ENCODE assay signal across 15 cellular contexts in genomic region chr3:60708191-60708975, GRCh38.
A peak's percentile ranks its signal among the peaks of the same experiment; 100 is the strongest.
DNase-seq lines count a peak whose midpoint lies in the region; ATAC-seq and TF ChIP-seq lines count a peak whose summit lies in the region.
"Had no signal": no experiment of that assay in that cellular context is flagged by ENCODE, and none has a peak within 500 bp of the region (broad histone marks: within the 10 kb centered on the region; RNA-seq: fewer than 3 reads in every experiment).

No MANE protein-coding gene starts in this region.

- no peaks in the 10 kb centered on the region for H3K9me2 ChIP-seq in neural cell (ENCODE audit: insufficient read depth, low read length)

- H3K9me3 ChIP-seq in neural cell (ENCODE audit: low read length) (no peaks in the 10 kb centered on the region), psoas muscle (no peaks in the 10 kb centered on the region), colonic mucosa (no peaks in the 10 kb centered on the region)
- H3K9me3 ChIP-seq: vagina had no signal

- TF ChIP-seq CTCF in brain microvascular endothelial cell (IDR thresholded peaks at IDR 0.05; ENCODE audit: low read depth, low read length, missing control alignments) (no peak), neural cell (IDR thresholded peaks at IDR 0.05; ENCODE audit: poor library complexity, severe bottlenecking) (no peak), psoas muscle (IDR thresholded peaks at IDR 0.05) (no peak), colonic mucosa (IDR thresholded peaks at IDR 0.05) (no peak)

- H3K9ac ChIP-seq in neural cell (ENCODE audit: low read length) (no peak overlapping the region), colonic mucosa (ENCODE audit: low read depth in 2 of 2, low read length in 2 of 2) (no peak overlapping the region)

- no peaks in the 10 kb centered on the region for H3K27me3 ChIP-seq in brain microvascular endothelial cell (replicated peaks)
- no peaks in the 10 kb centered on the region for H3K27me3 ChIP-seq in neural cell (ENCODE audit: insufficient read depth, low read depth, low read length)
- no peaks in the 10 kb centered on the region for H3K27me3 ChIP-seq in psoas muscle (ENCODE audit: insufficient read depth in 3 of 3, low read length in 2 of 3)
- no peaks in the 10 kb centered on the region for H3K27me3 ChIP-seq in colonic mucosa
- H3K27me3 ChIP-seq: right atrium auricular region, vagina had no signal

- H2AFZ ChIP-seq in neural cell (ENCODE audit: low read depth, low read length) = no peak overlapping the region

- WGBS in psoas muscle, 3 donors = 22 to 50% (median 39%) methylated on average over 1 of the region's 1 CpG

- H3K79me2 ChIP-seq in neural cell (replicated peaks; ENCODE audit: insufficient read depth, low read length) = no peaks in the 10 kb centered on the region

- no peak overlapping the region for H3K4me2 ChIP-seq in neural cell (ENCODE audit: low read length)

- H3K36me3 ChIP-seq in brain microvascular endothelial cell (replicated peaks) (no peaks in the 10 kb centered on the region), neural cell (ENCODE audit: insufficient read depth, low read length) (no peaks in the 10 kb centered on the region), psoas muscle (ENCODE audit: insufficient read depth in 1 of 2, low read depth in 1 of 2) (no peaks in the 10 kb centered on the region), colonic mucosa (no peaks in the 10 kb centered on the region)
- H3K36me3 ChIP-seq: right atrium auricular region, vagina had no signal

- intact Hi-C loops in psoas muscle (cut with DNase I) (no loop called here), colonic mucosa (cut with DNase I) (no loop called here)

- TF ChIP-seq EP300 in neural cell (conservative IDR thresholded peaks at IDR 0.05; ENCODE audit: poor library complexity, severe bottlenecking) = peak; percentile 44

- ATAC-seq in psoas muscle = no peak
- ATAC-seq: activated CD4-positive, alpha-beta T cell treated with anti-CD3 and anti-CD28 coated beads for 36 hours had no signal

- H3K27ac ChIP-seq in brain microvascular endothelial cell (no peak overlapping the region), neural cell (ENCODE audit: low read length) (no peak overlapping the region), psoas muscle (no peak overlapping the region), colonic mucosa (no peak overlapping the region)
- H3K27ac ChIP-seq: right atrium auricular region, vagina had no signal

- no peaks in the 10 kb centered on the region for H3F3A ChIP-seq in neural cell (ENCODE audit: insufficient read depth, low read length, poor library complexity, severe bottlenecking)

- no peak overlapping the region for H3K4me3 ChIP-seq in brain microvascular endothelial cell (ENCODE audit: low read depth, low read length)
- H3K4me3 ChIP-seq in neural cell (ENCODE audit: low read length) = no peak overlapping the region
- H3K4me3 ChIP-seq in psoas muscle = no peak overlapping the region
- H3K4me3 ChIP-seq in colonic mucosa = no peak overlapping the region
- H3K4me3 ChIP-seq: right atrium auricular region, vagina had no signal

- TF ChIP-seq RAD21 in neural cell (conservative IDR thresholded peaks at IDR 0.05) = no peak

- DNase-seq in H4 (ENCODE audit: low spot score) (peak; percentile 6), NCI-H1694 treated with DMSO at 0.1 percent for 48 hours (lab: John Stamatoyannopoulos, UW) (peak; percentile 24), brain microvascular endothelial cell (peak; percentile 82), psoas muscle (no peak), colonic mucosa (no peak), SK-N-DZ (ENCODE audit: low spot score) (no peak), SW480 (ENCODE audit: low spot score) (no peak)
- DNase-seq: activated CD4-positive, alpha-beta T cell treated with anti-CD3 and anti-CD28 coated beads for 36 hours; activated naive CD4-positive, alpha-beta T cell treated with anti-CD3 and anti-CD28 coated beads, Interleukin-2, amount 50 U/mL, for 16 hours; hypothalamus; NCI-H524 treated with DMSO at 0.1 percent for 48 hours; SIG-M5 had no signal

- no peaks in the 10 kb centered on the region for H4K20me1 ChIP-seq in neural cell (ENCODE audit: insufficient read depth)

- in situ Hi-C loops in brain microvascular endothelial cell (cut with HindIII; ENCODE audit: low pct_ligation_motif_present, low sequenced_read_pairs) = no loop called here

- H3K4me1 ChIP-seq in psoas muscle = no peaks in the 10 kb centered on the region
- no peaks in the 10 kb centered on the region for H3K4me1 ChIP-seq in colonic mucosa
- H3K4me1 ChIP-seq: vagina had no signal

TF ChIP-seq in neural cell, 6 proteins besides CTCF, POLR2A, EP300 and RAD21:
- no peak for TF ChIP-seq REST (IDR thresholded peaks at IDR 0.05; ENCODE audit: borderline replicate concordance)
- TF ChIP-seq TAF1 (IDR thresholded peaks at IDR 0.05; ENCODE audit: low read depth) = no peak
- TF ChIP-seq POLR2AphosphoS5 (IDR thresholded peaks at IDR 0.05) = peak; percentile 20
- TF ChIP-seq EZH2 (IDR thresholded peaks at IDR 0.05; ENCODE audit: borderline replicate concordance, insufficient read depth, low read length, poor library complexity, severe bottlenecking) = no peak
- TF ChIP-seq SMC3 (conservative IDR thresholded peaks at IDR 0.05; ENCODE audit: poor library complexity) = no peak
- TF ChIP-seq MXI1 (conservative IDR thresholded peaks at IDR 0.05; ENCODE audit: poor library complexity, severe bottlenecking) = no peak

Comparison
In these comparisons a context has a peak if more than half of its experiments do, and no peak if none do; other contexts are left out.
1. DNase-seq: peak in H4 (single experiment), NCI-H1694 treated with DMSO at 0.1 percent for 48 hours (single experiment) and brain microvascular endothelial cell (single experiment); none in psoas muscle (0 of 2), colonic mucosa (single experiment), SK-N-DZ (single experiment) and SW480 (single experiment).